In genomic region chr2:113117594-113118262, GRCh38 we compare ENCODE assay signal across 9 cellular contexts. TPM values are rescaled to one million over a fixed set of nuclear protein-coding genes. Genes with fewer than 3 reads are reported as not detected.
A peak's percentile ranks its signal among the peaks of the same experiment; 100 is the strongest.
DNase-seq lines count a peak whose midpoint lies in the region; ATAC-seq and TF ChIP-seq lines count a peak whose summit lies in the region.
"Had no signal": no experiment of that assay in that cellular context is flagged by ENCODE, and none has a peak within 500 bp of the region (broad histone marks: within the 10 kb centered on the region; RNA-seq: fewer than 3 reads in every experiment).

No MANE protein-coding gene starts in this region.

- H3K36me3 ChIP-seq in brain microvascular endothelial cell (replicated peaks) = no peaks in the 10 kb centered on the region
- no peaks in the 10 kb centered on the region for H3K36me3 ChIP-seq in mesenchymal stem cell (ENCODE audit: control insufficient read depth in 1 of 2, insufficient read depth in 2 of 2, low read depth in 1 of 2, low read length in 2 of 2)
- no peaks in the 10 kb centered on the region for H3K36me3 ChIP-seq in aorta (ENCODE audit: control insufficient read depth in 1 of 2, insufficient read depth in 2 of 2, low read length in 1 of 2)

- in situ Hi-C loops in brain microvascular endothelial cell (cut with HindIII; ENCODE audit: low pct_ligation_motif_present, low sequenced_read_pairs) = no loop called here

- 91% methylated on average over 9 of the region's 9 CpGs for whole genome bisulfite sequencing in mesenchymal stem cell
- WGBS in aorta, 2 donors = 44 to 51% methylated on average over 9 of the region's 9 CpGs

- H3K4me3 ChIP-seq in brain microvascular endothelial cell (ENCODE audit: low read depth, low read length) (no peak overlapping the region), mesenchymal stem cell (ENCODE audit: insufficient read depth in 1 of 2, low read depth in 1 of 2, low read length in 2 of 2) (no peak overlapping the region), aorta (ENCODE audit: low read length in 2 of 2) (no peak overlapping the region)

- H3K27ac ChIP-seq in brain microvascular endothelial cell = no peak overlapping the region
- no peak overlapping the region for H3K27ac ChIP-seq in mesenchymal stem cell (ENCODE audit: low read length, poor library complexity, severe bottlenecking)
- no peak overlapping the region for H3K27ac ChIP-seq in aorta (ENCODE audit: low read depth in 1 of 2, low read length in 2 of 2)

- peak; percentile 30 to 60 (median 44) for DNase-seq in stimulated activated CD4-positive, alpha-beta T cell treated with anti-CD3 and anti-CD28 coated beads, Interleukin-12 subunit alpha, Interleukin-12 subunit beta, amount 100 ng/mL, for 48 hours (ENCODE audit: low read depth in 2 of 3, low spot score in 1 of 3)
- no peak for DNase-seq in stimulated activated CD4-positive, alpha-beta T cell treated with anti-CD3 and anti-CD28 coated beads, Interleukin-4, amount 100 ng/mL, for 4 hours
- DNase-seq in brain microvascular endothelial cell (peak; percentile 78), mesenchymal stem cell (no peak), aorta (no peak), COLO668 (lab: John Stamatoyannopoulos, UW; ENCODE audit: unreplicated experiment) (no peak), hepatic stellate cell (ENCODE audit: low spot score) (no peak)
- DNase-seq: NCI-H2029 had no signal

- TF ChIP-seq CTCF in brain microvascular endothelial cell (IDR thresholded peaks at IDR 0.05; ENCODE audit: low read depth, low read length, missing control alignments) = no peak

- no peak overlapping the region for H2BK5ac ChIP-seq in mesenchymal stem cell (ENCODE audit: low read depth, low read length, poor library complexity, severe bottlenecking)

- H3K27me3 ChIP-seq in brain microvascular endothelial cell (replicated peaks) (no peaks in the 10 kb centered on the region), mesenchymal stem cell (ENCODE audit: control insufficient read depth in 1 of 2, insufficient read depth in 1 of 2, low read length in 2 of 2) (peaks cover 0 to 61% of the 10 kb centered on the region in 2 experiments), aorta (ENCODE audit: control insufficient read depth in 1 of 2, insufficient read depth in 2 of 2, low read length in 1 of 2) (no peaks in the 10 kb centered on the region)

- H3K18ac ChIP-seq in mesenchymal stem cell (ENCODE audit: low read depth in 1 of 2, low read length in 2 of 2) = no peak overlapping the region

- H4K91ac ChIP-seq in mesenchymal stem cell (ENCODE audit: low read length) = no peak overlapping the region

- H3K9me3 ChIP-seq in mesenchymal stem cell (ENCODE audit: control insufficient read depth, low read length) (no peaks in the 10 kb centered on the region), aorta (ENCODE audit: control insufficient read depth, low read length) (no peaks in the 10 kb centered on the region)

- H3K23ac ChIP-seq in mesenchymal stem cell (ENCODE audit: low read length in 2 of 2) = no peak overlapping the region

- no peak overlapping the region for H2BK120ac ChIP-seq in mesenchymal stem cell (ENCODE audit: low read depth, low read length)

- H4K8ac ChIP-seq in mesenchymal stem cell (ENCODE audit: low read length) = no peak overlapping the region

- ATAC-seq in aorta (ENCODE audit: low FRiP score) = peak; percentile 38
- ATAC-seq in GM21529 (IDR thresholded peaks at IDR 0.05; ENCODE audit: unreplicated experiment) = no peak

- no peak overlapping the region for H2BK15ac ChIP-seq in mesenchymal stem cell (ENCODE audit: low read depth, poor library complexity, severe bottlenecking)

- H3K4me1 ChIP-seq in mesenchymal stem cell (ENCODE audit: control insufficient read depth, insufficient read depth, low read depth, low read length) (peaks cover 3% of the 10 kb centered on the region), aorta (ENCODE audit: control insufficient read depth in 1 of 2, insufficient read depth in 2 of 2, low read length in 2 of 2) (no peaks in the 10 kb centered on the region)

- no peaks in the 10 kb centered on the region for H3K79me1 ChIP-seq in mesenchymal stem cell (replicated peaks; ENCODE audit: low read length, poor library complexity, severe bottlenecking)

- H2AFZ ChIP-seq in mesenchymal stem cell (ENCODE audit: low read depth, low read length) = no peak overlapping the region

- peak overlapping the region in 1 of 2 experiments; percentile 18 for H3K14ac ChIP-seq in mesenchymal stem cell (ENCODE audit: low read length in 2 of 2)

- no peak overlapping the region for H2BK12ac ChIP-seq in mesenchymal stem cell (ENCODE audit: low read length in 2 of 2)

- H3K4me2 ChIP-seq in mesenchymal stem cell (ENCODE audit: low read length, poor library complexity, severe bottlenecking) = no peak overlapping the region

- H3K9ac ChIP-seq in mesenchymal stem cell (ENCODE audit: low read length) = peak overlapping the region; percentile 69

- H2AK5ac ChIP-seq in mesenchymal stem cell (ENCODE audit: low read length, severe bottlenecking) = no peak overlapping the region

- intact Hi-C loops in aorta (cut with DNase I) = no loop called here

- no peak overlapping the region for H3K4ac ChIP-seq in mesenchymal stem cell (ENCODE audit: low read depth in 1 of 2, low read length in 2 of 2)

RNA-seq across cellular contexts. Expression of gene IL1RN, which starts 9.7 kb away (rescaled TPM):
- not detected for polyA plus RNA-seq in mesenchymal stem cell (2013, experiment 1 of 2)
- polyA plus RNA-seq in mesenchymal stem cell (2013, experiment 2 of 2) = not detected
- 1 to 10 TPM; 6.0 to 7.1 TPM for total RNA-seq in aorta
- polyA plus RNA-seq in aorta = 10 to 100 TPM in 1 of 2 donors, under 1 TPM in 1; 0.74 to 11.6 TPM

RNA-seq across cellular contexts. Expression of gene IL1F10, which starts 50.0 kb away (rescaled TPM):
- not detected for polyA plus RNA-seq in mesenchymal stem cell (2013, experiment 1 of 2)
- polyA plus RNA-seq in mesenchymal stem cell (2013, experiment 2 of 2) = not detected
- not detected for total RNA-seq in aorta
- polyA plus RNA-seq in aorta = not detected

RNA-seq across cellular contexts. Expression of gene PSD4, which starts 56.0 kb away (rescaled TPM):
- polyA plus RNA-seq in mesenchymal stem cell (2013, experiment 1 of 2) = 0.37 TPM
- 0.45 TPM for polyA plus RNA-seq in mesenchymal stem cell (2013, experiment 2 of 2)
- total RNA-seq in aorta = 10 to 100 TPM in 1 of 2 donors, 1 to 10 TPM in 1; 9.5 to 17.8 TPM
- polyA plus RNA-seq in aorta = 1 to 10 TPM in 1 of 2 donors, under 1 TPM in 1; 0.79 to 3.5 TPM

RNA-seq across cellular contexts. Expression of gene IL36RN, which starts 58.7 kb away (rescaled TPM):
- not detected for polyA plus RNA-seq in mesenchymal stem cell (2013, experiment 1 of 2)
- polyA plus RNA-seq in mesenchymal stem cell (2013, experiment 2 of 2) = not detected
- total RNA-seq in aorta = not detected
- not detected for polyA plus RNA-seq in aorta

Comparison
In these comparisons a context has a peak if more than half of its experiments do, and no peak if none do; other contexts are left out.
1. DNase-seq: peak in stimulated activated CD4-positive, alpha-beta T cell treated with anti-CD3 and anti-CD28 coated beads, Interleukin-12 subunit alpha, Interleukin-12 subunit beta, amount 100 ng/mL, for 48 hours (3 of 3) and brain microvascular endothelial cell (single experiment); none in stimulated activated CD4-positive, alpha-beta T cell treated with anti-CD3 and anti-CD28 coated beads, Interleukin-4, amount 100 ng/mL, for 4 hours (0 of 2), mesenchymal stem cell (single experiment), aorta (0 of 2), COLO668 (single experiment) and hepatic stellate cell (single experiment).